Comparison of ENCODE assay signal across 8 cellular contexts in genomic region chr12:6869049-6870021, GRCh38. TPM values are rescaled to one million over a fixed set of nuclear protein-coding genes. Genes with fewer than 3 reads are reported as not detected.
DNase-seq lines count a peak whose midpoint lies in the region; ATAC-seq and TF ChIP-seq lines count a peak whose summit lies in the region.

No MANE protein-coding gene starts in this region.

- H3K27me3 ChIP-seq in mesenchymal stem cell (ENCODE audit: control insufficient read depth in 1 of 2, insufficient read depth in 1 of 2, low read length in 2 of 2), result no peaks in the 10 kb centered on the region

- CTCF ChIA-PET in HEK293 (lab: Yijun Ruan, JAX), result interaction anchor here (0.6 to 5.3 kb wide), 30 partner anchors 9 to 305 kb away, joined by 3 to 71 read pairs (median 5); partner anchors contain the start of genes C12orf57, C1RL, CDCA3 and MLF2
- CTCF ChIA-PET in activated CD4-positive, alpha-beta memory T cell treated with anti-CD3 and anti-CD28 coated beads for 36 hours (lab: Charles Lee), result interaction anchor here (0.6 to 3.8 kb wide), 26 partner anchors 11 to 244 kb away, joined by 3 to 49 read pairs (median 4); partner anchors contain the start of genes C12orf57, C1RL, CDCA3 and COPS7A

- no peak overlapping the region for H3K14ac ChIP-seq in mesenchymal stem cell (ENCODE audit: low read length in 2 of 2)

- no peaks in the 10 kb centered on the region for H3K9me3 Mint-ChIP-seq in activated CD4-positive, alpha-beta memory T cell treated with anti-CD3 and anti-CD28 coated beads for 36 hours

- 48% methylated on average over 12 of the region's 12 CpGs for WGBS in mesenchymal stem cell

- H3K27ac Mint-ChIP-seq in activated CD4-positive, alpha-beta memory T cell treated with anti-CD3 and anti-CD28 coated beads for 36 hours, result peak overlapping the region; percentile 97

- no peaks in the 10 kb centered on the region for H3K9me3 ChIP-seq in HEK293 (ENCODE audit: control insufficient read depth, insufficient read depth, low read depth, low read length)
- H3K9me3 ChIP-seq in mesenchymal stem cell (ENCODE audit: control insufficient read depth, low read length), result no peaks in the 10 kb centered on the region

- peaks cover 61% of the 10 kb centered on the region for H3K36me3 Mint-ChIP-seq in activated CD4-positive, alpha-beta memory T cell treated with anti-CD3 and anti-CD28 coated beads for 36 hours

- no peak overlapping the region for H3K18ac ChIP-seq in mesenchymal stem cell (ENCODE audit: low read depth in 1 of 2, low read length in 2 of 2)

- DNase-seq in AG10803 (ENCODE audit: low read depth) (peak; percentile 64), NCI-H69 (lab: John Stamatoyannopoulos, UW) (peak; percentile 82), mesenchymal stem cell (peak; percentile 78)
- DNase-seq in activated CD4-positive, alpha-beta memory T cell treated with anti-CD3 and anti-CD28 coated beads for 36 hours, result peak; percentile 90
- DNase-seq in effector CD4-positive, alpha-beta T cell, result peak; percentile 85
- DNase-seq in stimulated activated CD8-positive, alpha-beta memory T cell treated with anti-CD3 and anti-CD28 coated beads, Interleukin-12 subunit alpha, Interleukin-12 subunit beta, amount 100 ng/mL, for 24 hours (ENCODE audit: extremely low read depth), result peak; percentile 57

- peak overlapping the region; percentile 94 for H3K4me3 ChIP-seq in AG10803 (ENCODE audit: low read length)
- peak overlapping the region; percentile 87 for H3K4me3 ChIP-seq in HEK293 (ENCODE audit: low read depth, low read length)
- peak overlapping the region in 1 of 2 experiments; percentile 94 for H3K4me3 ChIP-seq in mesenchymal stem cell (ENCODE audit: insufficient read depth in 1 of 2, low read depth in 1 of 2, low read length in 2 of 2)

- H3K23ac ChIP-seq in mesenchymal stem cell (ENCODE audit: low read length in 2 of 2), result no peak overlapping the region

- H3K79me1 ChIP-seq in mesenchymal stem cell (replicated peaks; ENCODE audit: low read length, poor library complexity, severe bottlenecking), result peaks cover 3% of the 10 kb centered on the region

- H3K9ac ChIP-seq in mesenchymal stem cell (ENCODE audit: low read length), result peak overlapping the region; percentile 97

- H2BK5ac ChIP-seq in mesenchymal stem cell (ENCODE audit: low read depth, low read length, poor library complexity, severe bottlenecking), result no peak overlapping the region

- no peaks in the 10 kb centered on the region for H3K27me3 Mint-ChIP-seq in activated CD4-positive, alpha-beta memory T cell treated with anti-CD3 and anti-CD28 coated beads for 36 hours

- no peak overlapping the region for H4K91ac ChIP-seq in mesenchymal stem cell (ENCODE audit: low read length)

- H3K27ac ChIP-seq in HEK293 (ENCODE audit: extremely low read depth, low read depth, low read length) (peak overlapping the region; percentile 98; the same call in 1 of the 2 replicates), mesenchymal stem cell (ENCODE audit: low read length, poor library complexity, severe bottlenecking) (peak overlapping the region; percentile 11)

- H3K4me1 ChIP-seq in HEK293 (ENCODE audit: control insufficient read depth, insufficient read depth, low read length) (peaks cover 8% of the 10 kb centered on the region), mesenchymal stem cell (ENCODE audit: control insufficient read depth, insufficient read depth, low read depth, low read length) (peaks cover 28% of the 10 kb centered on the region)

- POLR2A ChIA-PET in HEK293 (lab: Yijun Ruan, JAX), result interaction anchor here (0.6 to 7.6 kb wide), 17 partner anchors 12 to 174 kb away, joined by 3 to 183 read pairs (median 10); partner anchors contain the start of genes C12orf57, CDCA3, COPS7A and ENO2
- POLR2A ChIA-PET in activated CD4-positive, alpha-beta memory T cell treated with anti-CD3 and anti-CD28 coated beads for 36 hours (lab: Charles Lee), result interaction anchor here (0.9 to 4.8 kb wide), 9 partner anchors 16 to 261 kb away, joined by 3 to 94 read pairs (median 4); partner anchors contain the start of genes C12orf57, CD4, CDCA3 and RNU7-1

- no peak overlapping the region for H4K8ac ChIP-seq in mesenchymal stem cell (ENCODE audit: low read length)

- H2BK12ac ChIP-seq in mesenchymal stem cell (ENCODE audit: low read length in 2 of 2), result no peak overlapping the region

- H2AK5ac ChIP-seq in mesenchymal stem cell (ENCODE audit: low read length, severe bottlenecking), result no peak overlapping the region

- H2AFZ ChIP-seq in mesenchymal stem cell (ENCODE audit: low read depth, low read length), result no peak overlapping the region

- H2BK15ac ChIP-seq in mesenchymal stem cell (ENCODE audit: low read depth, poor library complexity, severe bottlenecking), result no peak overlapping the region

- no peak overlapping the region for H2BK120ac ChIP-seq in mesenchymal stem cell (ENCODE audit: low read depth, low read length)

- ATAC-seq in HG03280 (IDR thresholded peaks at IDR 0.05; ENCODE audit: unreplicated experiment), result no peak

- intact Hi-C loops in activated CD4-positive, alpha-beta memory T cell treated with anti-CD3 and anti-CD28 coated beads for 36 hours (cut with micrococcal nuclease), result loop anchor here (1.0 to 5.0 kb wide), 5 partner anchors 17 to 238 kb away; partner anchors contain the start of genes C1R, C1RL and USP5

- H3K36me3 ChIP-seq in HEK293 (ENCODE audit: control insufficient read depth in 2 of 2, insufficient read depth in 1 of 2, low read length in 2 of 2), result peaks cover 4 to 58% of the 10 kb centered on the region in 2 experiments; a peak in 2 of 3 replicates
- H3K36me3 ChIP-seq in mesenchymal stem cell (ENCODE audit: control insufficient read depth in 1 of 2, insufficient read depth in 2 of 2, low read depth in 1 of 2, low read length in 2 of 2), result peaks cover 46 to 50% of the 10 kb centered on the region in 2 experiments

- no peak overlapping the region for H3K4ac ChIP-seq in mesenchymal stem cell (ENCODE audit: low read depth in 1 of 2, low read length in 2 of 2)

- peak; percentile 87 for TF ChIP-seq CTCF in AG10803 (conservative IDR thresholded peaks at IDR 0.05; ENCODE audit: low read length)
- TF ChIP-seq CTCF in HEK293 (tag by site-specific recombination; IDR thresholded peaks at IDR 0.05), result peak; percentile 91

- peaks cover 59% of the 10 kb centered on the region for H3K4me1 Mint-ChIP-seq in activated CD4-positive, alpha-beta memory T cell treated with anti-CD3 and anti-CD28 coated beads for 36 hours (ENCODE audit: low read depth)

- peak overlapping the region; percentile 85 for H3K4me2 ChIP-seq in mesenchymal stem cell (ENCODE audit: low read length, poor library complexity, severe bottlenecking)

- peak overlapping the region; percentile 98 for H3K4me3 Mint-ChIP-seq in activated CD4-positive, alpha-beta memory T cell treated with anti-CD3 and anti-CD28 coated beads for 36 hours

TF ChIP-seq in HEK293, 187 proteins besides CTCF, POLR2A, EP300 and RAD21 (continues in another document):
- TF ChIP-seq ZNF561 (tag by site-specific recombination; IDR thresholded peaks at IDR 0.05; ENCODE audit: borderline replicate concordance) (peak; percentile 38; the same call in 1 of the 2 replicates), ZNF335 (tag by site-specific recombination; conservative IDR thresholded peaks at IDR 0.05) (peak; percentile 68), ZNF394 (tag by site-specific recombination; IDR thresholded peaks at IDR 0.05; ENCODE audit: borderline replicate concordance) (peak; percentile 48; the same call in 1 of the 2 replicates), REPIN1 (tag by site-specific recombination; IDR thresholded peaks at IDR 0.05; ENCODE audit: low read depth) (no peak), ZBTB6 (tag by site-specific recombination; IDR thresholded peaks at IDR 0.05) (0 out of 2 replicates have a peak, but pooled peaks have one; percentile 42), ZNF654 (tag by site-specific recombination; IDR thresholded peaks at IDR 0.05; ENCODE audit: low read depth) (peak; percentile 90), ZFP3 (tag by site-specific recombination; IDR thresholded peaks at IDR 0.05; ENCODE audit: low read depth) (no peak), ZNF776 (tag by site-specific recombination; IDR thresholded peaks at IDR 0.05; ENCODE audit: borderline replicate concordance) (no peak), ZNF214 (tag by site-specific recombination; IDR thresholded peaks at IDR 0.05; ENCODE audit: borderline replicate concordance) (no peak), TCF7L2 (IDR thresholded peaks at IDR 0.05; ENCODE audit: borderline replicate concordance, low read depth, low read length) (no peak), TRIM28 (IDR thresholded peaks at IDR 0.05; ENCODE audit: borderline replicate concordance, low read length) (0 out of 2 replicates have a peak, but pooled peaks have one; percentile 62), ZNF366 (tag by site-specific recombination; conservative IDR thresholded peaks at IDR 0.05) (peak; percentile 74)

RNA-seq across cellular contexts. Expression of gene TPI1, which starts 2.0 kb away (rescaled TPM):
- total RNA-seq in activated CD4-positive, alpha-beta memory T cell treated with anti-CD3 and anti-CD28 coated beads for 36 hours, result 1,000 to 10,000 TPM; 1,432 to 1,495 TPM
- 589 TPM for polyA plus RNA-seq in mesenchymal stem cell (2013, experiment 1 of 2)
- polyA plus RNA-seq in mesenchymal stem cell (2013, experiment 2 of 2), result 572 TPM

RNA-seq across cellular contexts. Expression of gene SPSB2, which starts 3.8 kb away (rescaled TPM):
- total RNA-seq in activated CD4-positive, alpha-beta memory T cell treated with anti-CD3 and anti-CD28 coated beads for 36 hours, result 1 to 10 TPM; 3.8 to 4.7 TPM
- 6.3 TPM for polyA plus RNA-seq in mesenchymal stem cell (2013, experiment 1 of 2)
- 6.7 TPM for polyA plus RNA-seq in mesenchymal stem cell (2013, experiment 2 of 2)

RNA-seq across cellular contexts. Expression of gene USP5, which starts 17.4 kb away (rescaled TPM):
- 100 to 1,000 TPM; 125 to 130 TPM for total RNA-seq in activated CD4-positive, alpha-beta memory T cell treated with anti-CD3 and anti-CD28 coated beads for 36 hours
- polyA plus RNA-seq in mesenchymal stem cell (2013, experiment 1 of 2), result 77.2 TPM
- polyA plus RNA-seq in mesenchymal stem cell (2013, experiment 2 of 2), result 74.0 TPM

RNA-seq across cellular contexts. Expression of gene CDCA3, which starts 18.2 kb away (rescaled TPM):
- 10 to 100 TPM; 80.3 to 87.8 TPM for total RNA-seq in activated CD4-positive, alpha-beta memory T cell treated with anti-CD3 and anti-CD28 coated beads for 36 hours
- 7.1 TPM for polyA plus RNA-seq in mesenchymal stem cell (2013, experiment 1 of 2)
- polyA plus RNA-seq in mesenchymal stem cell (2013, experiment 2 of 2), result 6.9 TPM

RNA-seq across cellular contexts. Expression of gene GNB3, which starts 28.6 kb away (rescaled TPM):
- total RNA-seq in activated CD4-positive, alpha-beta memory T cell treated with anti-CD3 and anti-CD28 coated beads for 36 hours, result under 1 TPM; 0.22 to 0.78 TPM
- 6.0 TPM for polyA plus RNA-seq in mesenchymal stem cell (2013, experiment 1 of 2)
- polyA plus RNA-seq in mesenchymal stem cell (2013, experiment 2 of 2), result 6.0 TPM
